Comparison of ENCODE assay signal across 9 cellular contexts in genomic region chr10:70404906-70405824, GRCh38. TPM values are rescaled to one million over a fixed set of nuclear protein-coding genes. Genes with fewer than 3 reads are reported as not detected.
DNase-seq lines count a peak whose midpoint lies in the region; ATAC-seq and TF ChIP-seq lines count a peak whose summit lies in the region.
"Had no signal": no experiment of that assay in that cellular context is flagged by ENCODE, and none has a peak within 500 bp of the region (broad histone marks: within the 10 kb centered on the region; RNA-seq: fewer than 3 reads in every experiment).

No MANE protein-coding gene starts in this region.

- H3K4me2 ChIP-seq in DND-41 (ENCODE audit: insufficient read depth, low read length) (peak overlapping the region; percentile 85), osteoblast (ENCODE audit: insufficient read depth, low read length) (peak overlapping the region; percentile 100)

- peak overlapping the region; percentile 72; the same call in 1 of the 2 replicates for H2AFZ ChIP-seq in DND-41 (ENCODE audit: low read depth, low read length)
- H2AFZ ChIP-seq in osteoblast (ENCODE audit: low read length): peak overlapping the region; percentile 63

- H3K27me3 ChIP-seq in DND-41 (ENCODE audit: insufficient read depth, low read length, poor library complexity): no peaks in the 10 kb centered on the region
- H3K27me3 ChIP-seq in HAP-1 (ENCODE audit: low read depth): no peaks in the 10 kb centered on the region
- H3K27me3 ChIP-seq in osteoblast (ENCODE audit: insufficient read depth, low read length): no peaks in the 10 kb centered on the region

- H3K9me3 ChIP-seq in DND-41 (ENCODE audit: insufficient read depth, low read length, severe bottlenecking): no peaks in the 10 kb centered on the region
- no peaks in the 10 kb centered on the region for H3K9me3 ChIP-seq in HAP-1
- H3K9me3 ChIP-seq in osteoblast (ENCODE audit: low read depth, low read length): no peaks in the 10 kb centered on the region

- ATAC-seq in DND-41 (ENCODE audit: insufficient read depth, low read depth): peak; percentile 77
- ATAC-seq in Right ventricle myocardium superior (ENCODE audit: poor library complexity): peak; percentile 83
- no peak for ATAC-seq in GM18520 (IDR thresholded peaks at IDR 0.05; ENCODE audit: unreplicated experiment)

- 1 to 3% (median 2%) methylated on average over 22 of the region's 22 CpGs for WGBS in adipose tissue, 3 donors

- H3K4me1 ChIP-seq in DND-41 (ENCODE audit: insufficient read depth, low read length) (peaks cover 27% of the 10 kb centered on the region), HAP-1 (peaks cover 23% of the 10 kb centered on the region), osteoblast (ENCODE audit: insufficient read depth, low read length) (peaks cover 27% of the 10 kb centered on the region)

- H3K4me3 ChIP-seq in DND-41 (ENCODE audit: low read depth in 1 of 2, low read length in 2 of 2) (peak overlapping the region; percentile 67 to 75), HAP-1 (peak overlapping the region; percentile 67), osteoblast (ENCODE audit: insufficient read depth, low read length) (peak overlapping the region; percentile 95)

- peaks cover 39% of the 10 kb centered on the region for H4K20me1 ChIP-seq in DND-41 (ENCODE audit: insufficient read depth, low read length)
- H4K20me1 ChIP-seq in osteoblast (ENCODE audit: insufficient read depth, low read length): peaks cover 40% of the 10 kb centered on the region

- peaks cover 24% of the 10 kb centered on the region for H3K36me3 ChIP-seq in DND-41 (ENCODE audit: insufficient read depth, low read length)
- H3K36me3 ChIP-seq in HAP-1 (replicated peaks): peaks cover 4% of the 10 kb centered on the region
- H3K36me3 ChIP-seq in osteoblast (ENCODE audit: insufficient read depth, low read length): no peaks in the 10 kb centered on the region

- peaks cover 48% of the 10 kb centered on the region for H3K79me2 ChIP-seq in DND-41 (ENCODE audit: insufficient read depth, low read length)
- H3K79me2 ChIP-seq in osteoblast (ENCODE audit: insufficient read depth, low read length): peaks cover 50% of the 10 kb centered on the region

- intact Hi-C loops in Right ventricle myocardium superior (cut with DNase I): no loop called here

- H3K27ac ChIP-seq in DND-41 (ENCODE audit: low read length) (peak overlapping the region; percentile 72), adipose tissue (ENCODE audit: low read depth, low read length) (peak overlapping the region; percentile 87), osteoblast (ENCODE audit: low read depth, low read length) (peak overlapping the region; percentile 91)

- in situ Hi-C loops in HAP-1 (cut with MboI; ENCODE audit: low sequenced_read_pairs): no loop called here

- peak overlapping the region; percentile 93 for H3K9ac ChIP-seq in DND-41 (ENCODE audit: low read depth, low read length)

- TF ChIP-seq CTCF in DND-41 (IDR thresholded peaks at IDR 0.05; ENCODE audit: borderline replicate concordance, extremely low read depth, low read length, poor library complexity, severe bottlenecking): no peak
- no peak for TF ChIP-seq CTCF in osteoblast (IDR thresholded peaks at IDR 0.05; ENCODE audit: extremely low read depth, low read depth, low read length)

- DNase-seq in DND-41: peak; percentile 74
- DNase-seq in HAP-1 (ENCODE audit: low spot score in 2 of 2): peak; percentile 80 to 86
- peak; percentile 97 for DNase-seq in OCI-M1 (lab: John Stamatoyannopoulos, UW)
- DNase-seq in Right ventricle myocardium superior: peak; percentile 86
- DNase-seq in osteoblast (ENCODE audit: insufficient read length, low spot score, missing footprints): peak; percentile 97
- DNase-seq in NCI-H524 treated with DMSO at 0.1 percent for 48 hours (lab: John Stamatoyannopoulos, UW): no peak

RNA-seq across cellular contexts. Expression of gene EIF4EBP2, which starts 1.2 kb away (rescaled TPM):
- polyA plus RNA-seq in adipose tissue: 10 to 100 TPM; 19.4 to 74.8 (median 60.2) TPM
- total RNA-seq in Right ventricle myocardium superior (92.7 TPM), osteoblast (46.0 and 51.0 TPM in 2 replicates)

RNA-seq across cellular contexts. Expression of gene LRRC20, which starts 22.7 kb away (rescaled TPM):
- 1 to 10 TPM; 2.1 to 4.0 (median 3.5) TPM for polyA plus RNA-seq in adipose tissue
- total RNA-seq in Right ventricle myocardium superior (59.9 TPM), osteoblast (8.3 and 9.1 TPM in 2 replicates)

RNA-seq across cellular contexts. Expression of gene NODAL, which starts 36.3 kb away (rescaled TPM):
- under 1 TPM in 1 of 3 donors, not detected in 2; 0.04 TPM for polyA plus RNA-seq in adipose tissue
- total RNA-seq in Right ventricle myocardium superior (not detected), osteoblast (not detected in 2 replicates)
- total RNA-seq: dermis microvascular lymphatic vessel endothelial cell had no signal
